16 cellular contexts compared by ENCODE assay signal in genomic region chr6:52545844-52546119, GRCh38. TPM values are rescaled to one million over a fixed set of nuclear protein-coding genes. Genes with fewer than 3 reads are reported as not detected.
DNase-seq lines count a peak whose midpoint lies in the region; ATAC-seq, FAIRE-seq and TF ChIP-seq lines count a peak whose summit lies in the region.
"Had no signal": no experiment of that assay in that cellular context is flagged by ENCODE, and none has a peak within 500 bp of the region (broad histone marks: within the 10 kb centered on the region; RNA-seq: fewer than 3 reads in every experiment).

No MANE protein-coding gene starts in this region.

- ATAC-seq in GM18511 (IDR thresholded peaks at IDR 0.05; ENCODE audit: unreplicated experiment) (peak; percentile 14), HG03280 (IDR thresholded peaks at IDR 0.05; ENCODE audit: unreplicated experiment) (peak; percentile 6)
- ATAC-seq: HCT116, left lung had no signal

- H3K4me3 Mint-ChIP-seq in astrocyte (ENCODE audit: unreplicated experiment): no peak overlapping the region

- peak overlapping the region; percentile 87 for H3K27ac ChIP-seq in astrocyte (ENCODE audit: low read depth, low read length)

- peaks cover 10% of the 10 kb centered on the region for H3K36me3 ChIP-seq in astrocyte (ENCODE audit: insufficient read depth, low read length)
- H3K36me3 ChIP-seq in skeletal muscle satellite cell (ENCODE audit: insufficient read depth, low read length): peaks cover 69% of the 10 kb centered on the region
- H3K36me3 ChIP-seq: left lung had no signal

- H3K27me3 ChIP-seq in astrocyte (ENCODE audit: insufficient read depth, low read length) (no peaks in the 10 kb centered on the region), skeletal muscle satellite cell (ENCODE audit: control insufficient read depth, insufficient read depth, low read length) (no peaks in the 10 kb centered on the region)
- H3K27me3 ChIP-seq: left lung had no signal

- no peak for TF ChIP-seq CTCF in astrocyte (IDR thresholded peaks at IDR 0.05; ENCODE audit: insufficient read depth, low read depth, low read length)

- H3K4me2 ChIP-seq in astrocyte (ENCODE audit: low read length): no peak overlapping the region
- peak overlapping the region; percentile 61 for H3K4me2 ChIP-seq in skeletal muscle satellite cell (ENCODE audit: low read length)

- H3K9ac ChIP-seq in astrocyte (ENCODE audit: low read length) (no peak overlapping the region), skeletal muscle satellite cell (ENCODE audit: low read depth, low read length) (peak overlapping the region; percentile 83)

- no peak overlapping the region for H2AFZ ChIP-seq in astrocyte (ENCODE audit: low read depth, low read length)

- FAIRE-seq in astrocyte (lab: Jason Lieb, UNC) (no peak), HTR-8/SVneo (lab: Jason Lieb, UNC) (no peak)

- peaks cover 5% of the 10 kb centered on the region for H3K9me3 Mint-ChIP-seq in astrocyte (ENCODE audit: unreplicated experiment)

- H3K27me3 Mint-ChIP-seq in astrocyte (ENCODE audit: low read depth, unreplicated experiment): no peaks in the 10 kb centered on the region

- peaks cover 88% of the 10 kb centered on the region for H3K4me1 ChIP-seq in astrocyte (ENCODE audit: insufficient read depth, low read length)
- H3K4me1 ChIP-seq in skeletal muscle satellite cell (ENCODE audit: control insufficient read depth, insufficient read depth, low read length): peaks cover 98% of the 10 kb centered on the region

- peaks cover 92% of the 10 kb centered on the region for H3K4me1 Mint-ChIP-seq in astrocyte (ENCODE audit: low read depth, unreplicated experiment)

- no peak for DNase-seq in astrocyte (ENCODE audit: low read depth)
- DNase-seq in NCI-H1436 (lab: John Stamatoyannopoulos, UW): no peak
- DNase-seq in HTR-8/SVneo (ENCODE audit: insufficient read length, low spot score): no peak
- DNase-seq in LoVo (ENCODE audit: low spot score): no peak
- DNase-seq in AG08395 (ENCODE audit: low spot score): no peak
- DNase-seq: activated CD4-positive, alpha-beta T cell treated with anti-CD3 and anti-CD28 coated beads for 4 hours; activated naive CD4-positive, alpha-beta T cell treated with anti-CD3 and anti-CD28 coated beads, Interleukin-2, amount 50 U/mL, for 16 hours; DMS 273 treated with DMSO at 0.1 percent for 48 hours; effector memory CD4-positive, alpha-beta T cell; left lung; NCI-H2029 treated with DMSO at 0.1 percent for 48 hours; RPMI8226 had no signal

- H3K9me3 ChIP-seq in astrocyte (ENCODE audit: insufficient read depth, low read depth, low read length) (no peaks in the 10 kb centered on the region), skeletal muscle satellite cell (replicated peaks; ENCODE audit: low read length) (no peaks in the 10 kb centered on the region)
- H3K9me3 ChIP-seq: left lung had no signal

- H3K27ac Mint-ChIP-seq in astrocyte (ENCODE audit: unreplicated experiment): no peak overlapping the region

- H3K4me3 ChIP-seq in astrocyte (ENCODE audit: insufficient read depth, low read depth, low read length): no peak overlapping the region
- H3K4me3 ChIP-seq in skeletal muscle satellite cell (ENCODE audit: low read length): no peak overlapping the region
- H3K4me3 ChIP-seq: left lung had no signal

- peaks cover 26% of the 10 kb centered on the region for H3K36me3 Mint-ChIP-seq in astrocyte (ENCODE audit: low read depth, unreplicated experiment)

- H4K20me1 ChIP-seq in astrocyte (ENCODE audit: insufficient read depth, low read length): peaks cover 29% of the 10 kb centered on the region

- H3K79me2 ChIP-seq in astrocyte (ENCODE audit: insufficient read depth, low read length): peaks cover 100% of the 10 kb centered on the region

RNA-seq across cellular contexts. Expression of gene TRAM2, which starts 31.1 kb away (rescaled TPM):
- 88.7 and 93.4 TPM in 2 replicates for total RNA-seq in astrocyte
- 117 and 131 TPM in 2 replicates for total RNA-seq in skeletal muscle satellite cell (2012; rRNA removed)
